Comparison of ENCODE assay signal across 9 cellular contexts in the genomic region with DNA sequence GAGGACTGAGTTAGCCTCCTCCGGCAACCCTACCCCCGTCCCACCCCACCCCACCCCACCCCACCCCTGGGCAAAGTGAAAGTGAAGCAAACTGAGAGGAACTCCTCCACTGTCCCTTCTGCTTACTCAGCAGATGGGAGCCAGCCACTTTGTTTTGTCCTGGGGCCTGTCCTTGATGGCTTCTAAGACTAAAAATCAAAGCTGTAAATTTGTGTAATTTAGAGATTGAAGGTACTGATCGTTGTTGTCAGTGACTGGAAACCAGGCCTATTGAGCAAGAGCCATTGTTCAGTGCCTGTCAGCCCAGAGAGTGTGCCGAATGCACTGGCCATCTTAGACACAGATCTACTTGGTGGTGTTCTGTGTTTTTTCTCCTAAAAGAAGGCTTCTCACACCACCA.
DNase-seq lines count a peak whose midpoint lies in the region; ATAC-seq, FAIRE-seq and TF ChIP-seq lines count a peak whose summit lies in the region.
"Had no signal": no experiment of that assay in that cellular context is flagged by ENCODE, and none has a peak within 500 bp of the region (broad histone marks: within the 10 kb centered on the region; RNA-seq: fewer than 3 reads in every experiment).

No MANE protein-coding gene starts in this region.

- peaks cover 100% of the 10 kb centered on the region for H3K4me1 ChIP-seq in left ventricle myocardium inferior

- peak overlapping the region; percentile 86 for H3K27ac ChIP-seq in left ventricle myocardium inferior (replicated peaks)

- peak; percentile 10; the same call in 1 of the 2 replicates for ATAC-seq in WTC11
- no peak for ATAC-seq in stimulated activated naive CD8-positive, alpha-beta T cell treated with anti-CD3 and anti-CD28 coated beads, Interleukin-15, amount 100 ng/mL, for 72 hours

- peak overlapping the region; percentile 40 for H3K4me3 ChIP-seq in left ventricle myocardium inferior

- no peak for TF ChIP-seq CTCF in WTC11 (IDR thresholded peaks at IDR 0.05)
- no peak for TF ChIP-seq CTCF in left ventricle myocardium inferior (IDR thresholded peaks at IDR 0.05; ENCODE audit: borderline replicate concordance)

- CTCF ChIA-PET in WTC11 (lab: Charles Lee), result interaction anchor here (1.2 to 3.1 kb wide), 5 partner anchors 16 to 263 kb away, joined by 5 to 14 read pairs (median 7); no protein-coding TSS in a partner anchor

- H3K27me3 ChIP-seq in left ventricle myocardium inferior (ENCODE audit: low read depth), result no peaks in the 10 kb centered on the region

- POLR2A ChIA-PET in WTC11 (lab: Charles Lee), result interaction anchor here (2.2 kb wide), 1 partner anchor 16 kb away, joined by 9 read pairs; no protein-coding TSS in a partner anchor

- no peaks in the 10 kb centered on the region for H3K9me3 ChIP-seq in left ventricle myocardium inferior (replicated peaks)

- no peaks in the 10 kb centered on the region for H3K36me3 Mint-ChIP-seq in WTC11

- H3K4me1 Mint-ChIP-seq in WTC11, result peaks cover 74% of the 10 kb centered on the region
- H3K4me1 Mint-ChIP-seq in stimulated activated naive CD8-positive, alpha-beta T cell treated with anti-CD3 and anti-CD28 coated beads, Interleukin-15, amount 100 ng/mL, for 72 hours, result peaks cover 8% of the 10 kb centered on the region

- no peak overlapping the region for H3K4me3 Mint-ChIP-seq in WTC11
- H3K4me3 Mint-ChIP-seq in stimulated activated naive CD8-positive, alpha-beta T cell treated with anti-CD3 and anti-CD28 coated beads, Interleukin-15, amount 100 ng/mL, for 72 hours, result no peak overlapping the region

- intact Hi-C loops in left ventricle myocardium inferior (cut with micrococcal nuclease), result no loop called here

- FAIRE-seq in GM19239 (lab: Jason Lieb, UNC) (peak; percentile 11), GM12891 (lab: Jason Lieb, UNC) (no peak)
- FAIRE-seq: GM18507 had no signal

- H3K27ac Mint-ChIP-seq in WTC11, result no peak overlapping the region
- no peak overlapping the region for H3K27ac Mint-ChIP-seq in stimulated activated naive CD8-positive, alpha-beta T cell treated with anti-CD3 and anti-CD28 coated beads, Interleukin-15, amount 100 ng/mL, for 72 hours

- H3K27me3 Mint-ChIP-seq in WTC11 (ENCODE audit: low read depth), result no peaks in the 10 kb centered on the region
- peaks cover 25% of the 10 kb centered on the region for H3K27me3 Mint-ChIP-seq in stimulated activated naive CD8-positive, alpha-beta T cell treated with anti-CD3 and anti-CD28 coated beads, Interleukin-15, amount 100 ng/mL, for 72 hours

- H3K36me3 ChIP-seq in left ventricle myocardium inferior, result no peaks in the 10 kb centered on the region

- DNase-seq in GM19239 (ENCODE audit: insufficient read length, low spot score) (no peak), WTC11 (ENCODE audit: low spot score) (no peak), left ventricle myocardium inferior (no peak), renal cortical epithelial cell (ENCODE audit: low read depth) (peak; percentile 47), T-helper 9 cell (no peak), GM12891 (ENCODE audit: insufficient read length, low spot score) (no peak)
- no peak for DNase-seq in stimulated activated naive CD8-positive, alpha-beta T cell treated with anti-CD3 and anti-CD28 coated beads, Interleukin-15, amount 100 ng/mL, for 72 hours
- DNase-seq in activated CD4-positive, alpha-beta T cell treated with anti-CD3 and anti-CD28 coated beads for 48 hours, result no peak

- no peaks in the 10 kb centered on the region for H3K9me3 Mint-ChIP-seq in WTC11
- H3K9me3 Mint-ChIP-seq in stimulated activated naive CD8-positive, alpha-beta T cell treated with anti-CD3 and anti-CD28 coated beads, Interleukin-15, amount 100 ng/mL, for 72 hours, result no peaks in the 10 kb centered on the region

- TF ChIP-seq POLR2A in GM12891 (IDR thresholded peaks at IDR 0.05; ENCODE audit: low read depth, low read length), result no peak

TF ChIP-seq in WTC11, 78 proteins besides CTCF, POLR2A, EP300 and RAD21 (continues in another document):
- TF ChIP-seq, protein P1, sequence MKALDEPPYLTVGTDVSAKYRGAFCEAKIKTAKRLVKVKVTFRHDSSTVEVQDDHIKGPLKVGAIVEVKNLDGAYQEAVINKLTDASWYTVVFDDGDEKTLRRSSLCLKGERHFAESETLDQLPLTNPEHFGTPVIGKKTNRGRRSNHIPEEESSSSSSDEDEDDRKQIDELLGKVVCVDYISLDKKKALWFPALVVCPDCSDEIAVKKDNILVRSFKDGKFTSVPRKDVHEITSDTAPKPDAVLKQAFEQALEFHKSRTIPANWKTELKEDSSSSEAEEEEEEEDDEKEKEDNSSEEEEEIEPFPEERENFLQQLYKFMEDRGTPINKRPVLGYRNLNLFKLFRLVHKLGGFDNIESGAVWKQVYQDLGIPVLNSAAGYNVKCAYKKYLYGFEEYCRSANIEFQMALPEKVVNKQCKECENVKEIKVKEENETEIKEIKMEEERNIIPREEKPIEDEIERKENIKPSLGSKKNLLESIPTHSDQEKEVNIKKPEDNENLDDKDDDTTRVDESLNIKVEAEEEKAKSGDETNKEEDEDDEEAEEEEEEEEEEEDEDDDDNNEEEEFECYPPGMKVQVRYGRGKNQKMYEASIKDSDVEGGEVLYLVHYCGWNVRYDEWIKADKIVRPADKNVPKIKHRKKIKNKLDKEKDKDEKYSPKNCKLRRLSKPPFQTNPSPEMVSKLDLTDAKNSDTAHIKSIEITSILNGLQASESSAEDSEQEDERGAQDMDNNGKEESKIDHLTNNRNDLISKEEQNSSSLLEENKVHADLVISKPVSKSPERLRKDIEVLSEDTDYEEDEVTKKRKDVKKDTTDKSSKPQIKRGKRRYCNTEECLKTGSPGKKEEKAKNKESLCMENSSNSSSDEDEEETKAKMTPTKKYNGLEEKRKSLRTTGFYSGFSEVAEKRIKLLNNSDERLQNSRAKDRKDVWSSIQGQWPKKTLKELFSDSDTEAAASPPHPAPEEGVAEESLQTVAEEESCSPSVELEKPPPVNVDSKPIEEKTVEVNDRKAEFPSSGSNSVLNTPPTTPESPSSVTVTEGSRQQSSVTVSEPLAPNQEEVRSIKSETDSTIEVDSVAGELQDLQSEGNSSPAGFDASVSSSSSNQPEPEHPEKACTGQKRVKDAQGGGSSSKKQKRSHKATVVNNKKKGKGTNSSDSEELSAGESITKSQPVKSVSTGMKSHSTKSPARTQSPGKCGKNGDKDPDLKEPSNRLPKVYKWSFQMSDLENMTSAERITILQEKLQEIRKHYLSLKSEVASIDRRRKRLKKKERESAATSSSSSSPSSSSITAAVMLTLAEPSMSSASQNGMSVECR (CRISPR knock-in tag; IDR thresholded peaks at IDR 0.05; ENCODE audit: borderline replicate concordance), result no peak
- no peak for TF ChIP-seq GRHL2 (CRISPR knock-in tag; IDR thresholded peaks at IDR 0.05; ENCODE audit: insufficient replicate concordance, severe bottlenecking)
- TF ChIP-seq, protein P2, sequence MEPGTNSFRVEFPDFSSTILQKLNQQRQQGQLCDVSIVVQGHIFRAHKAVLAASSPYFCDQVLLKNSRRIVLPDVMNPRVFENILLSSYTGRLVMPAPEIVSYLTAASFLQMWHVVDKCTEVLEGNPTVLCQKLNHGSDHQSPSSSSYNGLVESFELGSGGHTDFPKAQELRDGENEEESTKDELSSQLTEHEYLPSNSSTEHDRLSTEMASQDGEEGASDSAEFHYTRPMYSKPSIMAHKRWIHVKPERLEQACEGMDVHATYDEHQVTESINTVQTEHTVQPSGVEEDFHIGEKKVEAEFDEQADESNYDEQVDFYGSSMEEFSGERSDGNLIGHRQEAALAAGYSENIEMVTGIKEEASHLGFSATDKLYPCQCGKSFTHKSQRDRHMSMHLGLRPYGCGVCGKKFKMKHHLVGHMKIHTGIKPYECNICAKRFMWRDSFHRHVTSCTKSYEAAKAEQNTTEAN (CRISPR knock-in tag; IDR thresholded peaks at IDR 0.05), result no peak

TF ChIP-seq in GM12891, 5 proteins besides CTCF, POLR2A, EP300 and RAD21:
- no peak for TF ChIP-seq SPI1 (IDR thresholded peaks at IDR 0.05; ENCODE audit: low read depth, low read length)
- TF ChIP-seq POU2F2 (IDR thresholded peaks at IDR 0.05; ENCODE audit: low read depth, low read length), result no peak
- no peak for TF ChIP-seq POLR2AphosphoS5 (IDR thresholded peaks at IDR 0.05; ENCODE audit: low read depth, low read length)
- TF ChIP-seq TAF1 (IDR thresholded peaks at IDR 0.05; ENCODE audit: low read depth, low read length), result no peak
- TF ChIP-seq PAX5 (IDR thresholded peaks at IDR 0.05; ENCODE audit: insufficient read depth, low read length, severe bottlenecking), result no peak
